ENCODE assay signal across 8 cellular contexts in genomic region chr5:14992757-14993725, GRCh38.
DNase-seq lines count a peak whose midpoint lies in the region; ATAC-seq lines count a peak whose summit lies in the region.
"Not testable (repeated sequence)": the region's sequence is repeated elsewhere in the genome, so short reads cannot be mapped to it uniquely, and the experiment has no call there.

No MANE protein-coding gene starts in this region.

- not testable (repeated sequence) for H3K4me1 ChIP-seq in BLaER1

- H3K27me3 ChIP-seq in BLaER1, result not testable (repeated sequence)

- not testable (repeated sequence) for H3K27me3 Mint-ChIP-seq in immature natural killer cell (ENCODE audit: low read depth in 3 of 3)

- peak overlapping the region; percentile 94 to 97 (median 95) for H3K4me3 Mint-ChIP-seq in immature natural killer cell

- peak; percentile 84 for ATAC-seq in GM18909 (IDR thresholded peaks at IDR 0.05; ENCODE audit: poor library complexity, unreplicated experiment)
- ATAC-seq in HG02588 (IDR thresholded peaks at IDR 0.05; ENCODE audit: unreplicated experiment), result peak; percentile 78
- ATAC-seq in HG03439 (IDR thresholded peaks at IDR 0.05; ENCODE audit: unreplicated experiment), result peak; percentile 78
- peak; percentile 98 to 99 for ATAC-seq in activated CD4-positive, CD25-positive, alpha-beta regulatory T cell treated with anti-CD3 and anti-CD28 coated beads, Interleukin-2, amount 50 U/mL, for 24 hours

- peaks cover 10 to 14% of the 10 kb centered on the region in 2 donors for H3K4me1 Mint-ChIP-seq in immature natural killer cell

- H3K9me3 ChIP-seq in BLaER1, result not testable (repeated sequence)

- DNase-seq in activated gamma-delta T cell treated with Interleukin-2 at 50 U/mL for 16 hours (peak; percentile 44), immature natural killer cell (peak; percentile 52 to 54 (median 52))
- peak; percentile 10 to 21 for DNase-seq in stimulated activated CD4-positive, alpha-beta T cell treated with anti-CD3 and anti-CD28 coated beads, Interleukin-4, amount 100 ng/mL, for 48 hours (ENCODE audit: low read depth in 2 of 2)

- H3K27ac ChIP-seq in BLaER1, result not testable (repeated sequence)

- H3K36me3 Mint-ChIP-seq in immature natural killer cell, result not testable (repeated sequence)

- H4K20me1 ChIP-seq in BLaER1, result not testable (repeated sequence)

- peak overlapping the region; percentile 87 to 96 (median 88) for H3K27ac Mint-ChIP-seq in immature natural killer cell

- peak overlapping the region; percentile 88 for H3K4me2 ChIP-seq in BLaER1

- H3K9me3 Mint-ChIP-seq in immature natural killer cell, result not testable (repeated sequence)

- not testable (repeated sequence) for H3K36me3 ChIP-seq in BLaER1

- peak overlapping the region; percentile 63 for H3K4me3 ChIP-seq in BLaER1

- H3K9ac ChIP-seq in BLaER1, result peak overlapping the region; percentile 70; the same call in 1 of the 2 replicates
